13 cellular contexts compared by ENCODE assay signal in the genomic region with DNA sequence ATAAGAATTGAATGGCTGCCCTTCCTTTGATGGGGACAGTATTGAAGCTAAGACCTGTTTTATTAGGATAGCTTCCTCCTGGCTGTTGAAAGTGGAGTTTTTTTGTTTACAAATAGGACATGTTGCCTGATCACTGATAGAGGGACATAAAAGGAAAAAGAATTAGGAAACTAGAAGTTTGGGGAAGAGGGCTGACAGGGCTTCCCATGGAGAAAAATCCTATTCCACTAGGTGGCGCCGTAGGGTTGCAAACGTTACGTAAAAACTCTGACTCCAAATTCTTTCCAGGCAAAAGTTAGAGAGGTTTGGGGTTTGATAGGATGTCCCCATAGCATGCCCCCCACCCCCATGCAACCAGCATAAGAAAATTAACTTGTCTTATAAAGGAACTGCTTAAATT.
DNase-seq lines count a peak whose midpoint lies in the region; ATAC-seq and TF ChIP-seq lines count a peak whose summit lies in the region.
"Had no signal": no experiment of that assay in that cellular context is flagged by ENCODE, and none has a peak within 500 bp of the region (broad histone marks: within the 10 kb centered on the region; RNA-seq: fewer than 3 reads in every experiment).

No MANE protein-coding gene starts in this region.

- H3K27ac ChIP-seq in subcutaneous abdominal adipose tissue (ENCODE audit: low read depth, low read length), result no peak overlapping the region
- H3K27ac ChIP-seq: thoracic aorta had no signal

- no peaks in the 10 kb centered on the region for H3K4me1 ChIP-seq in subcutaneous abdominal adipose tissue (ENCODE audit: control insufficient read depth in 5 of 5, insufficient read depth in 5 of 5, low read length in 5 of 5)

- peaks cover 0 to 2% (median 0%) of the 10 kb centered on the region in 5 donors for H3K36me3 ChIP-seq in subcutaneous abdominal adipose tissue (ENCODE audit: control insufficient read depth in 5 of 5, insufficient read depth in 5 of 5, low read length in 5 of 5)
- H3K36me3 ChIP-seq: thoracic aorta had no signal

- H3K27me3 ChIP-seq in subcutaneous abdominal adipose tissue (ENCODE audit: control insufficient read depth in 5 of 5, insufficient read depth in 4 of 5, low read length in 5 of 5), result no peaks in the 10 kb centered on the region

- H3K9ac ChIP-seq in subcutaneous abdominal adipose tissue (ENCODE audit: low read length in 5 of 5), result no peak overlapping the region

- peak; percentile 38 for TF ChIP-seq CTCF in choroid plexus epithelial cell (conservative IDR thresholded peaks at IDR 0.05; ENCODE audit: low read depth, low read length)

- no peak for ATAC-seq in GM19452 (IDR thresholded peaks at IDR 0.05; ENCODE audit: unreplicated experiment)
- ATAC-seq in HG03196 (IDR thresholded peaks at IDR 0.05; ENCODE audit: unreplicated experiment), result no peak
- ATAC-seq: esophagus mucosa had no signal

- no peak overlapping the region for H3K4me3 ChIP-seq in choroid plexus epithelial cell (ENCODE audit: low read depth, low read length)
- H3K4me3 ChIP-seq in subcutaneous abdominal adipose tissue (ENCODE audit: low read depth in 1 of 5, low read length in 5 of 5), result peak overlapping the region in 3 of 5 donors; percentile 27 to 55 (median 49)
- H3K4me3 ChIP-seq: thoracic aorta had no signal

- peaks cover 49 to 85% (median 78%) of the 10 kb centered on the region in 5 donors for H3K9me3 ChIP-seq in subcutaneous abdominal adipose tissue (ENCODE audit: control insufficient read depth in 5 of 5, low read length in 5 of 5)

- DNase-seq in stimulated activated CD4-positive, alpha-beta T cell treated with anti-CD3 and anti-CD28 coated beads, Interleukin-15, amount 100 ng/mL, for 24 hours, result peak; percentile 32
- no peak for DNase-seq in stimulated activated CD4-positive, alpha-beta T cell treated with anti-CD3 and anti-CD28 coated beads, Interleukin-4, amount 100 ng/mL, for 1 hour
- DNase-seq in NAMALWA (ENCODE audit: low spot score), result peak; percentile 61
- no peak for DNase-seq in choroid plexus epithelial cell (ENCODE audit: low read depth)
- DNase-seq in OCI-M2 (lab: John Stamatoyannopoulos, UW; ENCODE audit: unreplicated experiment), result no peak
- DNase-seq: activated gamma-delta T cell, DMS79, NCI-H2029 had no signal

Comparison
In these comparisons a context has a peak if more than half of its experiments do, and no peak if none do; other contexts are left out.
1. DNase-seq: peak in stimulated activated CD4-positive, alpha-beta T cell treated with anti-CD3 and anti-CD28 coated beads, Interleukin-15, amount 100 ng/mL, for 24 hours (single experiment) and NAMALWA (single experiment); none in stimulated activated CD4-positive, alpha-beta T cell treated with anti-CD3 and anti-CD28 coated beads, Interleukin-4, amount 100 ng/mL, for 1 hour (single experiment), choroid plexus epithelial cell (single experiment) and OCI-M2 (single experiment).